8 cellular contexts compared by ENCODE assay signal in the genomic region with DNA sequence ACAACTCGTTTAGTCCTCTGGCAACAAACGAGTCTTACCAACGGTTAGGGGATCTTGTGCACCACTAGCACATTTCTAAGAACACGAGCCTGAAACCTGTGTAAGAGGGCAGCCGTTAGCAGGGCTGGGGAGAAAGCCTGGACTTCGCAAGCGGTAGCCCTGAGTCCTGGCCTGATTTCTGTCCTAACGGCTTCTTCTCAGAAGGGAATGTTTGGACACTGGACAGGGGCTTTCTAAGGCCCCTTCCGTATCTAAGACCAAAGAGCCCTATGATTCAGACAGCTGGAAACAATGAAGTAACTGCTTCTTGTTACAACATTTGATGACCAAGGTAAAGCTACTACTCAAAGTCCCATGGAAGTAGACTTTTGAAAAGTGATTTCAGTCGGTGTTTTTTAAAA. TPM values are rescaled to one million over a fixed set of nuclear protein-coding genes. Genes with fewer than 3 reads are reported as not detected.
DNase-seq lines count a peak whose midpoint lies in the region; ATAC-seq and TF ChIP-seq lines count a peak whose summit lies in the region.

No MANE protein-coding gene starts in this region.

- H3K4me3 Mint-ChIP-seq in brain = peak overlapping the region; percentile 93 to 99 (median 95)

- peak overlapping the region; percentile 97 to 100 for H3K27ac ChIP-seq in mucosa of rectum (ENCODE audit: low read depth in 2 of 2, low read length in 2 of 2)

- H3K4me1 ChIP-seq in mucosa of rectum (ENCODE audit: control insufficient read depth in 2 of 2, insufficient read depth in 2 of 2, low read length in 2 of 2) = peaks cover 27 to 47% of the 10 kb centered on the region in 2 donors

- DNase-seq in CD1c-positive myeloid dendritic cell (ENCODE audit: extremely low spot score) (peak; percentile 47), T1000 (lab: John Stamatoyannopoulos, UW) (no peak), ecto neural progenitor cell (ENCODE audit: low spot score) (no peak)
- DNase-seq in Jurkat, Clone E6-1 (ENCODE audit: low read depth, low spot score) = no peak

- no peaks in the 10 kb centered on the region for H3K27me3 ChIP-seq in mucosa of rectum (ENCODE audit: control insufficient read depth in 2 of 2, insufficient read depth in 2 of 2, low read length in 2 of 2)

- ATAC-seq in GM19467 (IDR thresholded peaks at IDR 0.05; ENCODE audit: unreplicated experiment) (no peak), GM19452 (IDR thresholded peaks at IDR 0.05; ENCODE audit: unreplicated experiment) (no peak)

- H3K9ac ChIP-seq in mucosa of rectum (ENCODE audit: low read depth in 1 of 2, low read length in 2 of 2) = peak overlapping the region; percentile 92 to 94

- H3K9me3 Mint-ChIP-seq in brain = no peaks in the 10 kb centered on the region

- H3K36me3 Mint-ChIP-seq in brain = peaks cover 26% of the 10 kb centered on the region

- peaks cover 78% of the 10 kb centered on the region for H3K4me1 Mint-ChIP-seq in brain

- peaks cover 7% of the 10 kb centered on the region for H3K27me3 Mint-ChIP-seq in brain

- peaks cover 8 to 14% of the 10 kb centered on the region in 2 donors for H3K36me3 ChIP-seq in mucosa of rectum (ENCODE audit: control insufficient read depth in 2 of 2, insufficient read depth in 2 of 2, low read length in 2 of 2)

- no peak for TF ChIP-seq CTCF in brain (conservative IDR thresholded peaks at IDR 0.05)

- no peaks in the 10 kb centered on the region for H3K9me3 ChIP-seq in mucosa of rectum (ENCODE audit: control insufficient read depth in 2 of 2, low read length in 2 of 2)

- H3K4me3 ChIP-seq in Jurkat, Clone E6-1 (ENCODE audit: low read length) = peak overlapping the region; percentile 70
- H3K4me3 ChIP-seq in mucosa of rectum (ENCODE audit: low read length in 2 of 2) = peak overlapping the region; percentile 80 to 86

- H3K27ac Mint-ChIP-seq in brain = peak overlapping the region; percentile 57 to 99 (median 88)

RNA-seq across cellular contexts. Expression of a gene that starts 2.2 kb away (rescaled TPM):
- 77.4 TPM for polyA plus RNA-seq in Jurkat, Clone E6-1 (2012; ENCODE audit: insufficient read depth, insufficient read length)
- 52.5 TPM for polyA plus RNA-seq in brain (ENCODE audit: insufficient read depth, low read depth, low replicate concordance)
